Comparison of ENCODE assay signal across 14 cellular contexts in the genomic region with DNA sequence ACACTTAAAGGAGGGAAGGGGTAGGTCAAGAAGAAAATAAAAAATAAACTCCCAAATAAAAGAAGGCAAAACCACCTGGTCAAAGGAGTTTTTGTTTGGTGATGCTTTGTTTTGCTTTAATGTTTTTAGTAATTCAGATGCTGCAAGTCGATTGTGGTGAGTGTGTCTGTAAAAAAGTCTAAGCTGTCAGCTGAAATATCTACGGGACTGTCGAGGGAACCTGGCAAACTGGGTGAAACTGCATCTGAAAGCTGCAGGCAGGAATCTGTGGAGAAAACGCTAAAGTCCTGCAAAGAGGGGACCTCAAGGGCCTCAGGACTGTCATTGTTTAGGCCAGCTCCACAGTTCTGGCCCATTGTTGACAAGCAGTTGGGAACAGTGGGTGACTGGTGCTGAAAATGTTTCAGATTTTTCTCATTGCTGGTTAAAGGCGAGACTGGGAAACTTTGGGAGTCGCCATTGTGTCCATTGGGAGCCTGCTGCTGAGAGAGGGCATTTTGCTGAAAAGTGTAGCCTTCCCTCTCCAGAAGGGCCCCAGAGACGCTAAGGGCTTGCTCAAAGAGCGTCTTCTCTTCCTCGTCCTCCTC. TPM values are rescaled to one million over a fixed set of nuclear protein-coding genes. Genes with fewer than 3 reads are reported as not detected.
DNase-seq lines count a peak whose midpoint lies in the region; ATAC-seq and TF ChIP-seq lines count a peak whose summit lies in the region.
"Had no signal": no experiment of that assay in that cellular context is flagged by ENCODE, and none has a peak within 500 bp of the region (broad histone marks: within the 10 kb centered on the region; RNA-seq: fewer than 3 reads in every experiment).

No MANE protein-coding gene starts in this region.

- in situ Hi-C loops in astrocyte of the cerebellum (cut with HindIII; ENCODE audit: low sequenced_read_pairs), result no loop called here

- peak overlapping the region; percentile 46 for H3K4me3 ChIP-seq in GM23338
- peak overlapping the region; percentile 91 for H3K4me3 ChIP-seq in astrocyte of the cerebellum (ENCODE audit: low read depth, low read length)
- H3K4me3 ChIP-seq in parathyroid adenoma (ENCODE audit: low read depth, low read length), result peak overlapping the region; percentile 97
- no peak overlapping the region for H3K4me3 ChIP-seq in CD8-positive, alpha-beta memory T cell (ENCODE audit: low read length)

- H3K9me3 ChIP-seq in parathyroid adenoma (ENCODE audit: control insufficient read depth, low read length), result no peaks in the 10 kb centered on the region
- H3K9me3 ChIP-seq in CD8-positive, alpha-beta memory T cell (ENCODE audit: low read length), result no peaks in the 10 kb centered on the region

- DNase-seq in GM23338 (ENCODE audit: low spot score), result peak; percentile 62
- no peak for DNase-seq in astrocyte of the cerebellum (ENCODE audit: low read depth)
- DNase-seq in glutamatergic neuron, result no peak
- DNase-seq in NCI-H146 treated with DMSO at 0.1 percent for 48 hours (lab: John Stamatoyannopoulos, UW; ENCODE audit: unreplicated experiment), result no peak
- DNase-seq in CD8-positive, alpha-beta memory T cell, result no peak
- no peak for DNase-seq in globus pallidus (ENCODE audit: low spot score)
- DNase-seq in cerebellar cortex (ENCODE audit: low spot score), result no peak
- DNase-seq: activated CD4-positive, alpha-beta T cell treated with anti-CD3 and anti-CD28 coated beads, Interleukin-2, amount 50 U/mL, for 4 hours; AML-193; effector CD8-positive, alpha-beta T cell; NCI-H1436; stimulated activated CD4-positive, alpha-beta T cell treated with anti-CD3 and anti-CD28 coated beads, Interleukin-4, amount 100 ng/mL, for 1 hour; T-helper 1 cell had no signal

- H3K9ac ChIP-seq in parathyroid adenoma, result no peak overlapping the region

- no peaks in the 10 kb centered on the region for H3K9me2 ChIP-seq in GM23338 (ENCODE audit: insufficient read depth)

- H3K4me1 ChIP-seq in GM23338 (ENCODE audit: insufficient read depth) (peaks cover 41% of the 10 kb centered on the region), parathyroid adenoma (no peaks in the 10 kb centered on the region)
- peaks cover 21% of the 10 kb centered on the region for H3K4me1 ChIP-seq in CD8-positive, alpha-beta memory T cell (ENCODE audit: insufficient read depth, low read length)

- peaks cover 67% of the 10 kb centered on the region for H4K20me1 ChIP-seq in GM23338 (replicated peaks; ENCODE audit: insufficient read depth)

- POLR2A ChIA-PET in CD8-positive, alpha-beta memory T cell (lab: Charles Lee), result no interaction called here

- H3K9me3 Mint-ChIP-seq in GM23338 (peaks cover 4% of the 10 kb centered on the region; the same call in 1 of the 3 replicates), glutamatergic neuron (ENCODE audit: unreplicated experiment) (peaks cover 31% of the 10 kb centered on the region)
- H3K9me3 Mint-ChIP-seq in CD8-positive, alpha-beta memory T cell, result no peaks in the 10 kb centered on the region

- no peak overlapping the region for H2AFZ ChIP-seq in GM23338
- no peak overlapping the region for H2AFZ ChIP-seq in parathyroid adenoma

- H3F3A ChIP-seq in GM23338 (replicated peaks; ENCODE audit: low read depth), result peaks cover 54% of the 10 kb centered on the region

- H3K4me2 ChIP-seq in GM23338 (peak overlapping the region; percentile 76), parathyroid adenoma (ENCODE audit: low read length) (peak overlapping the region; percentile 86)

- H3K4me3 Mint-ChIP-seq in GM23338, result peak overlapping the region; percentile 37; the same call in 2 of the 3 replicates
- peak overlapping the region; percentile 43 for H3K4me3 Mint-ChIP-seq in glutamatergic neuron (ENCODE audit: unreplicated experiment)
- peak overlapping the region in 1 of 7 donors; percentile 20 for H3K4me3 Mint-ChIP-seq in CD8-positive, alpha-beta memory T cell

- CTCF ChIA-PET in CD8-positive, alpha-beta memory T cell (lab: Charles Lee), result no interaction called here

- H3K27ac Mint-ChIP-seq in GM23338, result no peak overlapping the region
- H3K27ac Mint-ChIP-seq in glutamatergic neuron (ENCODE audit: unreplicated experiment), result no peak overlapping the region
- no peak overlapping the region for H3K27ac Mint-ChIP-seq in CD8-positive, alpha-beta memory T cell

- H3K27ac ChIP-seq in GM23338 (ENCODE audit: low read depth) (no peak overlapping the region), parathyroid adenoma (peak overlapping the region; percentile 36)
- no peak overlapping the region for H3K27ac ChIP-seq in CD8-positive, alpha-beta memory T cell (ENCODE audit: low read depth, low read length)

- H3K27me3 Mint-ChIP-seq in GM23338 (ENCODE audit: insufficient read depth, low read depth, poor library complexity), result peaks cover 100% of the 10 kb centered on the region
- H3K27me3 Mint-ChIP-seq in glutamatergic neuron (ENCODE audit: unreplicated experiment), result peaks cover 67% of the 10 kb centered on the region
- H3K27me3 Mint-ChIP-seq in CD8-positive, alpha-beta memory T cell, result peaks cover 45 to 69% of the 10 kb centered on the region in 2 donors

- ATAC-seq in GM23338, result peak; percentile 8

- H3K4me1 Mint-ChIP-seq in GM23338 (peaks cover 43% of the 10 kb centered on the region), glutamatergic neuron (ENCODE audit: low read depth, unreplicated experiment) (peaks cover 12% of the 10 kb centered on the region)
- peaks cover 35 to 46% (median 36%) of the 10 kb centered on the region in 3 donors for H3K4me1 Mint-ChIP-seq in CD8-positive, alpha-beta memory T cell

- H3K36me3 Mint-ChIP-seq in GM23338 (ENCODE audit: low read depth), result no peaks in the 10 kb centered on the region
- H3K36me3 Mint-ChIP-seq in glutamatergic neuron (ENCODE audit: unreplicated experiment), result peaks cover 4% of the 10 kb centered on the region
- peaks cover 9 to 25% (median 15%) of the 10 kb centered on the region in 3 donors for H3K36me3 Mint-ChIP-seq in CD8-positive, alpha-beta memory T cell

- no peak for TF ChIP-seq CTCF in GM23338 (conservative IDR thresholded peaks at IDR 0.05; ENCODE audit: low read depth in 2 of 2)
- TF ChIP-seq CTCF in astrocyte of the cerebellum (IDR thresholded peaks at IDR 0.05; ENCODE audit: low read depth, low read length, missing control alignments), result no peak
- TF ChIP-seq CTCF in glutamatergic neuron (IDR thresholded peaks at IDR 0.05; ENCODE audit: partially characterized antibody, unreplicated experiment), result no peak
- no peak for TF ChIP-seq CTCF in parathyroid adenoma (IDR thresholded peaks at IDR 0.05)

- H3K36me3 ChIP-seq in GM23338 (ENCODE audit: insufficient read depth) (no peaks in the 10 kb centered on the region), parathyroid adenoma (ENCODE audit: control insufficient read depth, insufficient read depth, low read length) (no peaks in the 10 kb centered on the region)
- no peaks in the 10 kb centered on the region for H3K36me3 ChIP-seq in CD8-positive, alpha-beta memory T cell (ENCODE audit: insufficient read depth, low read length)

- H3K79me2 ChIP-seq in GM23338 (replicated peaks; ENCODE audit: insufficient read depth) (no peaks in the 10 kb centered on the region), parathyroid adenoma (no peaks in the 10 kb centered on the region)

- H3K27me3 ChIP-seq in GM23338 (ENCODE audit: insufficient read depth) (peaks cover 100% of the 10 kb centered on the region), parathyroid adenoma (ENCODE audit: control insufficient read depth, insufficient read depth, low read length) (no peaks in the 10 kb centered on the region)
- H3K27me3 ChIP-seq in CD8-positive, alpha-beta memory T cell (ENCODE audit: insufficient read depth, low read length, poor library complexity, severe bottlenecking), result peaks cover 38% of the 10 kb centered on the region

TF ChIP-seq in GM23338, 12 proteins besides CTCF, POLR2A, EP300 and RAD21:
- TF ChIP-seq EZH2 (IDR thresholded peaks at IDR 0.05; ENCODE audit: low read depth, unreplicated experiment) (peak; percentile 33), ZNF331 (CRISPR knock-in tag; IDR thresholded peaks at IDR 0.05; ENCODE audit: low read depth) (no peak)

RNA-seq across cellular contexts. Expression of a gene that starts 1.8 kb away (rescaled TPM):
- total RNA-seq in GM23338 (2014; rRNA removed; shearing (Covaris generic)), result not detected in 2 replicates
- not detected in 2 replicates for polyA plus RNA-seq in GM23338 (2016; fragmentation: Nextera tagmentation; extraction: Ambion mirVana)
- not detected for total RNA-seq in glutamatergic neuron (ENCODE audit: unreplicated experiment)
- total RNA-seq in CD8-positive, alpha-beta memory T cell, result not detected
- polyA plus RNA-seq in CD8-positive, alpha-beta memory T cell, result not detected

RNA-seq across cellular contexts. Expression of a gene that starts 4.9 kb away (rescaled TPM):
- not detected in 2 replicates for total RNA-seq in GM23338 (2014; rRNA removed; shearing (Covaris generic))
- not detected in 2 replicates for polyA plus RNA-seq in GM23338 (2016; fragmentation: Nextera tagmentation; extraction: Ambion mirVana)
- total RNA-seq in glutamatergic neuron (ENCODE audit: unreplicated experiment), result not detected
- total RNA-seq in CD8-positive, alpha-beta memory T cell, result under 1 TPM; 0.31 to 0.38 TPM
- 0.75 TPM for polyA plus RNA-seq in CD8-positive, alpha-beta memory T cell

RNA-seq across cellular contexts. Expression of a gene that starts 29.9 kb away (rescaled TPM):
- total RNA-seq in GM23338 (2014; rRNA removed; shearing (Covaris generic)), result not detected in 2 replicates
- polyA plus RNA-seq in GM23338 (2016; fragmentation: Nextera tagmentation; extraction: Ambion mirVana), result not detected in 2 replicates
- total RNA-seq in glutamatergic neuron (ENCODE audit: unreplicated experiment), result not detected
- total RNA-seq in CD8-positive, alpha-beta memory T cell, result under 1 TPM in 1 of 2 experiments, not detected in 1; 0.11 TPM
- 0.20 TPM for polyA plus RNA-seq in CD8-positive, alpha-beta memory T cell

RNA-seq across cellular contexts. Expression of a gene that starts 42.8 kb away (rescaled TPM):
- total RNA-seq in GM23338 (2014; rRNA removed; shearing (Covaris generic)), result not detected in 2 replicates
- not detected in 2 replicates for polyA plus RNA-seq in GM23338 (2016; fragmentation: Nextera tagmentation; extraction: Ambion mirVana)
- total RNA-seq in glutamatergic neuron (ENCODE audit: unreplicated experiment), result not detected
- not detected for total RNA-seq in CD8-positive, alpha-beta memory T cell
- polyA plus RNA-seq in CD8-positive, alpha-beta memory T cell, result not detected

RNA-seq across cellular contexts. Expression of a gene that starts 46.9 kb away (rescaled TPM):
- total RNA-seq in GM23338 (2014; rRNA removed; shearing (Covaris generic)), result not detected in 2 replicates
- not detected in 2 replicates for polyA plus RNA-seq in GM23338 (2016; fragmentation: Nextera tagmentation; extraction: Ambion mirVana)
- total RNA-seq in glutamatergic neuron (ENCODE audit: unreplicated experiment), result not detected
- total RNA-seq in CD8-positive, alpha-beta memory T cell, result not detected
- polyA plus RNA-seq in CD8-positive, alpha-beta memory T cell, result not detected
